Comparison of ENCODE assay signal across 14 cellular contexts in the genomic region with DNA sequence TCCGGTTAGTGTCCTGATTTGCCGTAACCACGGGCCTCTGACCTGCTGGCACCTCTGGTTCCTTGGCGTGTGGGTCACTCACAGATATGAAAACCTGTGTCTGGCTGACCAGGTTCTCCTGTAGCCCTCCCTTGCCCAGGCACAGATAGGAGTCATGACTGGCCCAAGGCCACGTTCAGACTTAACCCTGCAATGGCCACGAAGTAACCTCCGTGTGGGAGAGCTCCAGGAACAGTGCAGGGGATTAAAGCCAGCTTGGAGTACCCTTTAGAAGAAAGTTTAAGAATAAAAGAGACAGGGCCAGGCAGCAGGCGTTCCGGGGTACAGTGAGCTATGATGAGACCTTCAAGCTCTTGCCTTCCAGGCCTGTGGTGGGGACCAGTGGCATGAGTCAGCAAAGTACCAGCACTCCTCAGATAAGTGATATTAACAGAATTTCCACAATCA. TPM values are rescaled to one million over a fixed set of nuclear protein-coding genes. Genes with fewer than 3 reads are reported as not detected.
A peak's percentile ranks its signal among the peaks of the same experiment; 100 is the strongest.
DNase-seq lines count a peak whose midpoint lies in the region; ATAC-seq and TF ChIP-seq lines count a peak whose summit lies in the region.
"Had no signal": no experiment of that assay in that cellular context is flagged by ENCODE, and none has a peak within 500 bp of the region (broad histone marks: within the 10 kb centered on the region; RNA-seq: fewer than 3 reads in every experiment).

No MANE protein-coding gene starts in this region.

- H3K27ac Mint-ChIP-seq in activated CD8-positive, alpha-beta memory T cell treated with anti-CD3 and anti-CD28 coated beads, Interleukin-2, amount 10 ng/mL, durations not matched to agents 7 days and 5 days, result peak overlapping the region; percentile 59
- peak overlapping the region; percentile 50 for H3K27ac Mint-ChIP-seq in stimulated activated effector memory CD8-positive, alpha-beta T cell treated with anti-CD3 and anti-CD28 coated beads, Interleukin-12 subunit alpha, Interleukin-12 subunit beta, amount 100 ng/mL, for 72 hours

- DNase-seq in activated CD4-positive, CD25-positive, alpha-beta regulatory T cell (lab: John Stamatoyannopoulos, UW), result no peak
- peak; percentile 41 for DNase-seq in activated CD8-positive, alpha-beta memory T cell treated with anti-CD3 and anti-CD28 coated beads, Interleukin-2, amount 10 ng/mL, durations not matched to agents 7 days and 5 days
- DNase-seq in fibroblast of the aortic adventitia (ENCODE audit: low read depth), result peak; percentile 48
- no peak for DNase-seq in stimulated activated effector memory CD8-positive, alpha-beta T cell treated with anti-CD3 and anti-CD28 coated beads, Interleukin-12 subunit alpha, Interleukin-12 subunit beta, amount 100 ng/mL, for 72 hours (ENCODE audit: low spot score in 2 of 2)
- DNase-seq in PC-3, result no peak
- no peak for DNase-seq in OCI-M1 (lab: John Stamatoyannopoulos, UW)
- DNase-seq in GM10266 (ENCODE audit: extremely low spot score), result no peak
- DNase-seq: 8988T; activated CD4-positive, alpha-beta T cell treated with anti-CD3 and anti-CD28 coated beads, Interleukin-2, amount 50 U/mL, for 1 hour; amygdala; DMS 273 treated with DMSO at 0.1 percent for 48 hours; NCI-H1694 had no signal

- H3K27ac ChIP-seq in PC-3 (ENCODE audit: low read length), result no peak overlapping the region

- intact Hi-C loops in PC-3 (cut with micrococcal nuclease), result no loop called here

- peaks cover 51% of the 10 kb centered on the region for H3K36me3 ChIP-seq in PC-3 (ENCODE audit: low read depth, low read length)

- no peak overlapping the region for H3K4me3 ChIP-seq in fibroblast of the aortic adventitia (ENCODE audit: low read depth, low read length)
- H3K4me3 ChIP-seq in PC-3 (ENCODE audit: low read length), result no peak overlapping the region
- H3K4me3 ChIP-seq: GM12878 had no signal

- H3K4me2 ChIP-seq in PC-3 (ENCODE audit: low read length), result no peak overlapping the region

- H3K79me2 ChIP-seq in PC-3 (ENCODE audit: low read length), result peaks cover 14% of the 10 kb centered on the region

- CTCF ChIA-PET in activated CD8-positive, alpha-beta memory T cell treated with anti-CD3 and anti-CD28 coated beads, Interleukin-2, amount 10 ng/mL, durations not matched to agents 7 days and 5 days (lab: Charles Lee), result interaction anchor here (0.8 to 1.3 kb wide), 4 partner anchors 9 to 408 kb away, joined by 3 to 7 read pairs (median 4); a partner anchor contains a TSS
- CTCF ChIA-PET in PC-3 (lab: Charles Lee), result no interaction called here

- H3K9me2 ChIP-seq in PC-3 (replicated peaks; ENCODE audit: low read length), result no peaks in the 10 kb centered on the region

- H3K4me1 Mint-ChIP-seq in activated CD8-positive, alpha-beta memory T cell treated with anti-CD3 and anti-CD28 coated beads, Interleukin-2, amount 10 ng/mL, durations not matched to agents 7 days and 5 days, result peaks cover 10% of the 10 kb centered on the region
- H3K4me1 Mint-ChIP-seq in stimulated activated effector memory CD8-positive, alpha-beta T cell treated with anti-CD3 and anti-CD28 coated beads, Interleukin-12 subunit alpha, Interleukin-12 subunit beta, amount 100 ng/mL, for 72 hours, result no peaks in the 10 kb centered on the region

- no peak overlapping the region for H3K4me3 Mint-ChIP-seq in activated CD8-positive, alpha-beta memory T cell treated with anti-CD3 and anti-CD28 coated beads, Interleukin-2, amount 10 ng/mL, durations not matched to agents 7 days and 5 days
- H3K4me3 Mint-ChIP-seq in stimulated activated effector memory CD8-positive, alpha-beta T cell treated with anti-CD3 and anti-CD28 coated beads, Interleukin-12 subunit alpha, Interleukin-12 subunit beta, amount 100 ng/mL, for 72 hours, result no peak overlapping the region

- no peaks in the 10 kb centered on the region for H3K27me3 Mint-ChIP-seq in activated CD8-positive, alpha-beta memory T cell treated with anti-CD3 and anti-CD28 coated beads, Interleukin-2, amount 10 ng/mL, durations not matched to agents 7 days and 5 days

- H2AFZ ChIP-seq in PC-3 (ENCODE audit: low read length), result no peak overlapping the region

- no peaks in the 10 kb centered on the region for H3K9me3 Mint-ChIP-seq in activated CD8-positive, alpha-beta memory T cell treated with anti-CD3 and anti-CD28 coated beads, Interleukin-2, amount 10 ng/mL, durations not matched to agents 7 days and 5 days (ENCODE audit: low read depth)
- no peaks in the 10 kb centered on the region for H3K9me3 Mint-ChIP-seq in stimulated activated effector memory CD8-positive, alpha-beta T cell treated with anti-CD3 and anti-CD28 coated beads, Interleukin-12 subunit alpha, Interleukin-12 subunit beta, amount 100 ng/mL, for 72 hours

- peaks cover 70% of the 10 kb centered on the region for H3K36me3 Mint-ChIP-seq in activated CD8-positive, alpha-beta memory T cell treated with anti-CD3 and anti-CD28 coated beads, Interleukin-2, amount 10 ng/mL, durations not matched to agents 7 days and 5 days
- peaks cover 92% of the 10 kb centered on the region for H3K36me3 Mint-ChIP-seq in stimulated activated effector memory CD8-positive, alpha-beta T cell treated with anti-CD3 and anti-CD28 coated beads, Interleukin-12 subunit alpha, Interleukin-12 subunit beta, amount 100 ng/mL, for 72 hours

- H3F3A ChIP-seq in PC-3 (ENCODE audit: low read length, unreplicated experiment), result no peaks in the 10 kb centered on the region

- H4K20me1 ChIP-seq in PC-3 (ENCODE audit: low read length), result 0 out of 2 replicates have a peak, but pooled peaks cover 4% of the 10 kb centered on the region

- no peak for TF ChIP-seq CTCF in fibroblast of the aortic adventitia (IDR thresholded peaks at IDR 0.05; ENCODE audit: insufficient read depth, low read length)
- no peak for TF ChIP-seq CTCF in PC-3 (conservative IDR thresholded peaks at IDR 0.05; ENCODE audit: low read depth, low read length)
- no peak for TF ChIP-seq CTCF in GM10266 (IDR thresholded peaks at IDR 0.05; ENCODE audit: control insufficient read depth, insufficient read depth, low read depth, missing control alignments)

- ATAC-seq in activated CD4-positive, CD25-positive, alpha-beta regulatory T cell treated with anti-CD3 and anti-CD28 coated beads, Interleukin-2, amount 50 U/mL, for 24 hours, result peak; percentile 70 to 77
- peak; percentile 50 for ATAC-seq in activated CD8-positive, alpha-beta memory T cell treated with anti-CD3 and anti-CD28 coated beads, Interleukin-2, amount 10 ng/mL, durations not matched to agents 7 days and 5 days
- ATAC-seq in stimulated activated effector memory CD8-positive, alpha-beta T cell treated with anti-CD3 and anti-CD28 coated beads, Interleukin-12 subunit alpha, Interleukin-12 subunit beta, amount 100 ng/mL, for 72 hours, result peak; percentile 63
- no peak for ATAC-seq in PC-3
- ATAC-seq: GM12878 had no signal

- H3K9ac ChIP-seq in PC-3 (ENCODE audit: low read length), result no peak overlapping the region

- H3K4me1 ChIP-seq in PC-3 (ENCODE audit: insufficient read depth, low read length), result no peaks in the 10 kb centered on the region

- H3K9me3 ChIP-seq in PC-3 (ENCODE audit: low read length), result no peaks in the 10 kb centered on the region

- BruUV-seq in PC-3 (replicated peaks; lab: Mats Ljungman, UMichigan), result no TSS peak

- POLR2A ChIA-PET in PC-3 (lab: Charles Lee; ENCODE audit: unreplicated experiment), result no interaction called here

- H3K27me3 ChIP-seq in PC-3 (ENCODE audit: low read length), result no peaks in the 10 kb centered on the region

RNA-seq across cellular contexts. Expression of a gene that starts 25.5 kb away (rescaled TPM):
- 10 to 100 TPM; 55.4 to 57.4 TPM for total RNA-seq in activated CD8-positive, alpha-beta memory T cell treated with anti-CD3 and anti-CD28 coated beads, Interleukin-2, amount 10 ng/mL, durations not matched to agents 7 days and 5 days
- total RNA-seq in fibroblast of the aortic adventitia (ENCODE audit: low replicate concordance) (5.5 and 35.3 TPM in 2 replicates), PC-3 (2014; rRNA removed) (41.4 and 68.5 TPM in 2 replicates)

RNA-seq across cellular contexts. Expression of a gene that starts 25.6 kb away (rescaled TPM):
- 10 to 100 TPM; 17.9 to 29.3 TPM for total RNA-seq in activated CD8-positive, alpha-beta memory T cell treated with anti-CD3 and anti-CD28 coated beads, Interleukin-2, amount 10 ng/mL, durations not matched to agents 7 days and 5 days
- total RNA-seq in fibroblast of the aortic adventitia (ENCODE audit: low replicate concordance) (23.7 and 33.4 TPM in 2 replicates), PC-3 (2014; rRNA removed) (35.8 and 68.6 TPM in 2 replicates)

Comparison
In these comparisons a context has a peak if more than half of its experiments do, and no peak if none do; other contexts are left out.
1. DNase-seq: peak in activated CD8-positive, alpha-beta memory T cell treated with anti-CD3 and anti-CD28 coated beads, Interleukin-2, amount 10 ng/mL, durations not matched to agents 7 days and 5 days (single experiment) and fibroblast of the aortic adventitia (single experiment); none in activated CD4-positive, CD25-positive, alpha-beta regulatory T cell (0 of 4), stimulated activated effector memory CD8-positive, alpha-beta T cell treated with anti-CD3 and anti-CD28 coated beads, Interleukin-12 subunit alpha, Interleukin-12 subunit beta, amount 100 ng/mL, for 72 hours (0 of 2), PC-3 (single experiment), OCI-M1 (single experiment) and GM10266 (single experiment).